9 cellular contexts compared by ENCODE assay signal in the genomic region with DNA sequence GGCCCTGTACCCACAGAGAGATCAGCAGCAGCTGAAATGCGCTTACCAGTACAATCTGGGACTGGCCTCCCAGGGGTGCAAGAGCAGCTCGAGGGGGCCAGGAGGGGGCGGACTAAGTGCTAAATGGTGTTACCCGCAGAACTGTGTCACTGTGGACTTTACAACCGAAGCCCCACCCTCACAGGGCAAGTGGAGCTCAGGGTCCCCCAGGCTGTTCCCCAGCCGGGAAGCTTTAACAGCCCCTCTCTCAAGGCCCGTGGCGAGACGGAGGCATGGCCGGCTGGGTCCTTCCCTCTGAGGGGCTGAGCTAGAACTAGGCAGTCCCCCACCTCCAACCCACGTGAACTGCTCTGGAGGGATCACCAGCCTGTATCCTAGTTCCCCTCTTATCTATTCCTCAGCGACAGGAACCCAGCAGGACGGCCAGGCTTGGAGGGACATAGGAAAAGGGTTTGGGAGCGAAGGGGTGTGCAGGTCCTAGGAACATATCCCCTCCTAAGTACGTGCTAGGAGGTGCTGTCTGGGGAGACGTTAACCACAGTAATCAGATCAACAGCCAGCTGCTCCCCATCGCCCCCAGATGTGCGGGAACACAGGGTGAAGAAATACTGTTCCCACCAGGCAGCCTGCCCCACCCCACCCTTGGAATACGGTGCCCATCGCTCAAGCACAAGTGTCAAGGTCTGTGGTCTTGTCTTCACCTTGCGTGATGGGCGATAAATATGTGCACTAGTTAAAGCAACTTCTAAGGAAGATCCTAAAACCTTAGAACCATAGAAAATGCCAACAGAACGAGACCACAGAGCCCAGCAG. TPM values are rescaled to one million over a fixed set of nuclear protein-coding genes. Genes with fewer than 3 reads are reported as not detected.
DNase-seq lines count a peak whose midpoint lies in the region; ATAC-seq, FAIRE-seq and TF ChIP-seq lines count a peak whose summit lies in the region.
"Had no signal": no experiment of that assay in that cellular context is flagged by ENCODE, and none has a peak within 500 bp of the region (broad histone marks: within the 10 kb centered on the region; RNA-seq: fewer than 3 reads in every experiment).

No MANE protein-coding gene starts in this region.

- no peak overlapping the region for H3K23ac ChIP-seq in H1 (ENCODE audit: insufficient read length)

- H3K27ac Mint-ChIP-seq in activated B cell treated with CpG ODN at 0.5 μM for 24 hours (peak overlapping the region; percentile 89), Calu3 (ENCODE audit: unreplicated experiment) (no peak overlapping the region)

- H3K4me2 ChIP-seq in H1 (ENCODE audit: insufficient read depth in 1 of 2, low read depth in 2 of 2, low read length in 2 of 2) (peak overlapping the region in 1 of 2 experiments; percentile 17; a peak in 1 of 4 replicates), smooth muscle cell (peak overlapping the region; percentile 81)

- H3K36me3 Mint-ChIP-seq in activated B cell treated with CpG ODN at 0.5 μM for 24 hours (ENCODE audit: low read depth) (peaks cover 60% of the 10 kb centered on the region), Calu3 (ENCODE audit: insufficient read depth, unreplicated experiment) (peaks cover 24% of the 10 kb centered on the region)

- H3K23me2 ChIP-seq in H1 (ENCODE audit: low read depth, low read length): no peaks in the 10 kb centered on the region

- DNase-seq in GM10248 (ENCODE audit: extremely low spot score): peak; percentile 34
- DNase-seq in activated B cell treated with CpG ODN at 0.5 μM for 24 hours: no peak
- DNase-seq in H1 (ENCODE audit: low read depth in 1 of 2, low spot score in 2 of 2): peak in 1 of 2 experiments; percentile 57
- peak; percentile 50 for DNase-seq in smooth muscle cell (lab: John Stamatoyannopoulos, UW; ENCODE audit: unreplicated experiment)
- DNase-seq in MV-4-11 (lab: John Stamatoyannopoulos, UW): no peak
- no peak for DNase-seq in Calu3

- no peak overlapping the region for H2AFZ ChIP-seq in H1 (ENCODE audit: low read length)
- H2AFZ ChIP-seq in smooth muscle cell (ENCODE audit: low read depth): no peak overlapping the region

- H3K4me3 Mint-ChIP-seq in activated B cell treated with CpG ODN at 0.5 μM for 24 hours: no peak overlapping the region
- no peak overlapping the region for H3K4me3 Mint-ChIP-seq in Calu3 (ENCODE audit: low read depth, unreplicated experiment)

- H3K27me3 ChIP-seq in H1 (replicated peaks in 1 of 4; ENCODE audit: control insufficient read depth in 3 of 4, extremely low read depth in 1 of 4, insufficient read depth in 3 of 4, low read length in 3 of 4): no peaks in the 10 kb centered on the region
- H3K27me3 ChIP-seq in smooth muscle cell (ENCODE audit: low read depth): no peaks in the 10 kb centered on the region

- H2BK12ac ChIP-seq in H1 (ENCODE audit: low read depth, low read length): no peak overlapping the region

- no peak overlapping the region for H2BK15ac ChIP-seq in H1 (ENCODE audit: low read length)

- H3K9ac ChIP-seq in H1 (replicated peaks in 1 of 4; ENCODE audit: extremely low read depth in 1 of 4, low read depth in 3 of 4, low read length in 3 of 4): no peak overlapping the region
- H3K9ac ChIP-seq in smooth muscle cell (ENCODE audit: low read depth): peak overlapping the region; percentile 81

- TF ChIP-seq CTCF in GM10248 (IDR thresholded peaks at IDR 0.05; ENCODE audit: control extremely low read depth, extremely low read depth, low read depth, missing control alignments) (peak; percentile 12), activated B cell treated with CpG ODN at 0.5 μM for 24 hours (IDR thresholded peaks at IDR 0.05) (no peak), H1 (IDR thresholded peaks at IDR 0.05; ENCODE audit: control extremely low read depth in 1 of 3, insufficient read depth in 1 of 3, low read depth in 1 of 3, low read length in 3 of 3) (peak in 1 of 3 experiments; percentile 17; a peak in 2 of 4 replicates), smooth muscle cell (IDR thresholded peaks at IDR 0.05; ENCODE audit: borderline replicate concordance, insufficient read depth, poor library complexity, severe bottlenecking) (no peak), Calu3 (IDR thresholded peaks at IDR 0.05; ENCODE audit: unreplicated experiment) (no peak)

- no peaks in the 10 kb centered on the region for H3K9me3 Mint-ChIP-seq in activated B cell treated with CpG ODN at 0.5 μM for 24 hours
- no peaks in the 10 kb centered on the region for H3K9me3 Mint-ChIP-seq in Calu3 (ENCODE audit: low read depth, unreplicated experiment)

- H3K27me3 Mint-ChIP-seq in activated B cell treated with CpG ODN at 0.5 μM for 24 hours (no peaks in the 10 kb centered on the region), Calu3 (ENCODE audit: unreplicated experiment) (no peaks in the 10 kb centered on the region)

- H3K27ac ChIP-seq in H1 (ENCODE audit: low read depth, low read length) (no peak overlapping the region), smooth muscle cell (ENCODE audit: low read depth) (peak overlapping the region; percentile 100)

- peak overlapping the region; percentile 57; the same call in 1 of the 2 replicates for H2AK5ac ChIP-seq in H1 (ENCODE audit: low read depth, low read length)

- no peak overlapping the region; the same call in 1 of the 2 replicates for H3K18ac ChIP-seq in H1 (ENCODE audit: extremely low read depth, low read length)

- no peak for TF ChIP-seq POLR2A in H1 (IDR thresholded peaks at IDR 0.05; ENCODE audit: control extremely low read depth in 1 of 2, low read depth in 2 of 2, low read length in 2 of 2)

- H4K91ac ChIP-seq in H1 (replicated peaks; ENCODE audit: insufficient read length, low read length): no peak overlapping the region

- no TSS peak for BruUV-seq in Calu3 (replicated peaks; lab: Mats Ljungman, UMichigan)

- H3K4ac ChIP-seq in H1 (replicated peaks; ENCODE audit: insufficient read length, low read depth, low read length): no peak overlapping the region

- no peak overlapping the region; the same call in 1 of the 2 replicates for H2BK5ac ChIP-seq in H1 (ENCODE audit: low read depth, low read length)

- no peak overlapping the region for H2BK120ac ChIP-seq in H1 (replicated peaks; ENCODE audit: low read depth, low read length)

- H3K4me1 ChIP-seq in H1 (replicated peaks in 1 of 4; ENCODE audit: control insufficient read depth in 3 of 4, insufficient read depth in 4 of 4, low read length in 3 of 4) (peaks cover 10 to 29% (median 21%) of the 10 kb centered on the region in 4 experiments), smooth muscle cell (ENCODE audit: low read depth) (peaks cover 55% of the 10 kb centered on the region)

- no peak for TF ChIP-seq EP300 in H1 (IDR thresholded peaks at IDR 0.05; ENCODE audit: borderline replicate concordance in 1 of 2, low read depth in 2 of 2, low read length in 2 of 2)

- peaks cover 0 to 17% of the 10 kb centered on the region in 2 experiments for H4K20me1 ChIP-seq in H1 (replicated peaks in 1 of 2; ENCODE audit: control insufficient read depth in 1 of 2, insufficient read depth in 2 of 2, low read length in 2 of 2)
- H4K20me1 ChIP-seq in smooth muscle cell (ENCODE audit: low read depth): peaks cover 35% of the 10 kb centered on the region

- WGBS in H1 (ENCODE audit: extremely low coverage in 1 of 2, insufficient coverage in 1 of 2, insufficient read length in 1 of 2, insufficient replicate concordance in 2 of 2, low coverage in 1 of 2, low lambda C conversion rate in 2 of 2, missing lambda C conversion rate in 1 of 2), 2 experiments: 77% methylated on average over 21 of the region's 23 CpGs; no CpG with 5 or more reads in 1 of the 2 experiments
- 55% methylated on average over 19 of the region's 23 CpGs for WGBS in smooth muscle cell (ENCODE audit: low lambda C conversion rate)

- no peak overlapping the region for H3K14ac ChIP-seq in H1 (ENCODE audit: insufficient read length)

- POLR2A ChIA-PET in GM10248 (lab: Yijun Ruan, JAX): no interaction called here
- POLR2A ChIA-PET in activated B cell treated with CpG ODN at 0.5 μM for 24 hours (lab: Charles Lee): interaction anchor here (1.1 to 8.3 kb wide), 6 partner anchors 8 to 118 kb away, joined by 4 to 94 read pairs (median 11); a partner anchor contains a TSS
- POLR2A ChIA-PET in H1 (lab: Charles Lee; ENCODE audit: partially characterized antibody): interaction anchor here (0.8 to 1.5 kb wide), 6 partner anchors 10 to 196 kb away, joined by 3 to 5 read pairs (median 3); no protein-coding TSS in a partner anchor

- intact Hi-C loops in activated B cell treated with CpG ODN at 0.5 μM for 24 hours (cut with micrococcal nuclease): loop anchor here (10.0 kb wide), 1 partner anchor 103 kb away; no protein-coding TSS in a partner anchor
- intact Hi-C loops in Calu3 (cut with micrococcal nuclease; ENCODE audit: unreplicated experiment): no loop called here

- no peak overlapping the region for H4K5ac ChIP-seq in H1 (ENCODE audit: insufficient read length, low read depth, low read length)

- H3K56ac ChIP-seq in H1 (replicated peaks; ENCODE audit: insufficient read length, low read depth, low read length): no peak overlapping the region

- FAIRE-seq in H1 (lab: Jason Lieb, UNC): no peak

- ATAC-seq in activated B cell treated with CpG ODN at 0.5 μM for 24 hours (ENCODE audit: low read depth) (no peak), HG02870 (IDR thresholded peaks at IDR 0.05; ENCODE audit: unreplicated experiment) (no peak), HG03342 (IDR thresholded peaks at IDR 0.05; ENCODE audit: unreplicated experiment) (no peak)

- H3K36me3 ChIP-seq in H1 (ENCODE audit: control insufficient read depth in 2 of 4, insufficient read depth in 4 of 4, low read length in 3 of 4): peaks cover 0 to 2% (median 0%) of the 10 kb centered on the region in 4 experiments; a peak in 2 of 8 replicates
- H3K36me3 ChIP-seq in smooth muscle cell (ENCODE audit: low read depth): no peaks in the 10 kb centered on the region

- no peak overlapping the region for H3K4me3 ChIP-seq in H1 (ENCODE audit: extremely low read depth in 1 of 4, insufficient read depth in 2 of 4, low read depth in 3 of 4, low read length in 4 of 4)
- H3K4me3 ChIP-seq in smooth muscle cell: no peak overlapping the region
- H3K4me3 ChIP-seq: lung had no signal

- TF ChIP-seq RAD21 in H1 (IDR thresholded peaks at IDR 0.05 in 1 of 2, conservative IDR thresholded peaks at IDR 0.05 in 1 of 2; ENCODE audit: low read depth in 2 of 2, low read length in 2 of 2): no peak; a peak in 1 of 4 replicates

- peaks cover 5% of the 10 kb centered on the region; the same call in 1 of the 2 replicates for H3K79me1 ChIP-seq in H1 (ENCODE audit: low read depth, low read length)

- no peak overlapping the region; the same call in 1 of the 2 replicates for H4K8ac ChIP-seq in H1 (ENCODE audit: extremely low read depth, insufficient read depth, low read length)

- H3K4me1 Mint-ChIP-seq in activated B cell treated with CpG ODN at 0.5 μM for 24 hours (peaks cover 78% of the 10 kb centered on the region), Calu3 (ENCODE audit: low read depth, unreplicated experiment) (peaks cover 8% of the 10 kb centered on the region)

- H3K79me2 ChIP-seq in H1 (ENCODE audit: control insufficient read depth in 1 of 2, insufficient read depth in 2 of 2, low read length in 2 of 2) (no peaks in the 10 kb centered on the region), smooth muscle cell (ENCODE audit: low read depth) (peaks cover 47% of the 10 kb centered on the region)

- CTCF ChIA-PET in GM10248 (lab: Yijun Ruan, JAX) (interaction anchor here (1.0 to 2.0 kb wide), 5 partner anchors 17 to 136 kb away, joined by 4 to 8 read pairs (median 5); a partner anchor contains a TSS), activated B cell treated with CpG ODN at 0.5 μM for 24 hours (lab: Charles Lee) (interaction anchor here (1.5 to 4.6 kb wide), 4 partner anchors 11 to 136 kb away, joined by 3 to 22 read pairs (median 7); a partner anchor contains a TSS), H1 (lab: Charles Lee; ENCODE audit: partially characterized antibody) (interaction anchor here (0.6 to 4.8 kb wide), 19 partner anchors 8 to 211 kb away, joined by 3 to 34 read pairs (median 3); a partner anchor contains a TSS), Calu3 (lab: Charles Lee) (no interaction called here)

- H3K9me3 ChIP-seq in H1 (ENCODE audit: insufficient read depth in 2 of 2, low read depth in 1 of 2, low read length in 1 of 2) (no peaks in the 10 kb centered on the region), smooth muscle cell (replicated peaks; ENCODE audit: low read depth) (no peaks in the 10 kb centered on the region)

- H2BK20ac ChIP-seq in H1 (ENCODE audit: low read length): no peak overlapping the region

- peaks cover 57% of the 10 kb centered on the region for H3F3A ChIP-seq in smooth muscle cell (ENCODE audit: low read depth)

RNA-seq across cellular contexts. Expression of a gene that starts 24.4 kb away (rescaled TPM):
- 109 and 121 TPM in 2 replicates for total RNA-seq in activated B cell treated with CpG ODN at 0.5 μM for 24 hours
- 24.3 and 24.7 TPM in 2 replicates for total RNA-seq in H1 (2021; fragmentation: NEBNext Ultra II Directional; extraction: Animal tissue kit (Norgen Biotek cat#: 25700))
- polyA plus RNA-seq in H1 (2011; rRNA removed): 36.2 and 58.6 TPM in 2 replicates
- polyA plus RNA-seq in H1 (2011; cell fraction: cytosol; rRNA removed): 44.4 TPM
- 137 TPM for polyA plus RNA-seq in H1 (2011; cell fraction: nucleus; rRNA removed)
- 14.4 to 31.6 TPM (median 26.8 TPM) in 4 replicates for polyA plus RNA-seq in H1 (2012, experiment 1 of 2)
- 25.5 TPM for polyA plus RNA-seq in H1 (2012, experiment 2 of 2)
- 17.0 TPM for polyA plus RNA-seq in H1 (2013, experiment 1 of 2)
- polyA plus RNA-seq in H1 (2013, experiment 2 of 2): 16.2 TPM
- polyA minus RNA-seq in H1 (2011; rRNA and poly(A)+ RNA removed): 27.1 and 35.6 TPM in 2 replicates
- 20.1 TPM for polyA minus RNA-seq in H1 (2011; cell fraction: cytosol; rRNA and poly(A)+ RNA removed)
- 32.4 TPM for polyA minus RNA-seq in H1 (2011; cell fraction: nucleus; rRNA and poly(A)+ RNA removed)
- total RNA-seq in smooth muscle cell: 19.6 and 29.4 TPM in 2 replicates
- polyA plus RNA-seq in smooth muscle cell: 42.5 and 43.0 TPM in 2 replicates
- total RNA-seq in Calu3 (2022): 22.1 and 26.6 TPM in 2 replicates

RNA-seq across cellular contexts. Expression of a gene that starts 52.5 kb away (rescaled TPM):
- total RNA-seq in activated B cell treated with CpG ODN at 0.5 μM for 24 hours: 0.07 TPM in 1 of 2 replicates, not detected in the other
- not detected in 2 replicates for total RNA-seq in H1 (2021; fragmentation: NEBNext Ultra II Directional; extraction: Animal tissue kit (Norgen Biotek cat#: 25700))
- not detected in 2 replicates for polyA plus RNA-seq in H1 (2011; rRNA removed)
- polyA plus RNA-seq in H1 (2011; cell fraction: cytosol; rRNA removed): not detected
- polyA plus RNA-seq in H1 (2011; cell fraction: nucleus; rRNA removed): not detected
- polyA plus RNA-seq in H1 (2012, experiment 1 of 2): not detected in 4 replicates
- not detected for polyA plus RNA-seq in H1 (2012, experiment 2 of 2)
- polyA plus RNA-seq in H1 (2013, experiment 1 of 2): not detected
- 0.02 TPM for polyA plus RNA-seq in H1 (2013, experiment 2 of 2)
- not detected in 2 replicates for polyA minus RNA-seq in H1 (2011; rRNA and poly(A)+ RNA removed)
- polyA minus RNA-seq in H1 (2011; cell fraction: cytosol; rRNA and poly(A)+ RNA removed): not detected
- not detected for polyA minus RNA-seq in H1 (2011; cell fraction: nucleus; rRNA and poly(A)+ RNA removed)
- not detected in 2 replicates for total RNA-seq in smooth muscle cell
- polyA plus RNA-seq in smooth muscle cell: not detected in 2 replicates
- total RNA-seq in Calu3 (2022): not detected in 2 replicates
- total RNA-seq: lung had no signal

Comparison
In these comparisons a context has a peak if more than half of its experiments do, and no peak if none do; other contexts are left out.
1. DNase-seq: peak in GM10248 (single experiment) and smooth muscle cell (single experiment); none in activated B cell treated with CpG ODN at 0.5 μM for 24 hours (single experiment), MV-4-11 (single experiment) and Calu3 (single experiment).